15 cellular contexts compared by ENCODE assay signal in genomic region chr1:101150676-101151075, GRCh38.
DNase-seq lines count a peak whose midpoint lies in the region; ATAC-seq, FAIRE-seq and TF ChIP-seq lines count a peak whose summit lies in the region.
"Had no signal": no experiment of that assay in that cellular context is flagged by ENCODE, and none has a peak within 500 bp of the region (broad histone marks: within the 10 kb centered on the region; RNA-seq: fewer than 3 reads in every experiment).

No MANE protein-coding gene starts in this region.

- no peak overlapping the region for H2BK12ac ChIP-seq in H1 (ENCODE audit: low read depth, low read length)

- H2BK20ac ChIP-seq in H1 (ENCODE audit: low read length) = no peak overlapping the region

- H3K9me2 ChIP-seq in OCI-LY7 (ENCODE audit: insufficient read depth, low read length) = no peaks in the 10 kb centered on the region

- FAIRE-seq in GM19239 (lab: Jason Lieb, UNC) (peak; percentile 28), H1 (lab: Jason Lieb, UNC) (no peak)

- H3K36me3 ChIP-seq in OCI-LY7 (ENCODE audit: insufficient read depth, low read length) (no peaks in the 10 kb centered on the region), H1 (ENCODE audit: control insufficient read depth in 2 of 4, insufficient read depth in 4 of 4, low read length in 3 of 4) (no peaks in the 10 kb centered on the region), psoas muscle (ENCODE audit: insufficient read depth in 1 of 2, low read depth in 1 of 2) (no peaks in the 10 kb centered on the region), A673 (ENCODE audit: insufficient read depth, low read length, poor library complexity, severe bottlenecking) (no peaks in the 10 kb centered on the region)
- H3K36me3 ChIP-seq: ovary had no signal

- no peak overlapping the region for H3K27ac ChIP-seq in OCI-LY7 (ENCODE audit: low read depth, low read length, poor library complexity, severe bottlenecking)
- no peak overlapping the region for H3K27ac ChIP-seq in H1 (ENCODE audit: low read depth, low read length)
- H3K27ac ChIP-seq in psoas muscle = peak overlapping the region; percentile 3
- H3K27ac ChIP-seq in A673 (ENCODE audit: low read depth, low read length, poor library complexity, severe bottlenecking) = no peak overlapping the region
- H3K27ac ChIP-seq: ovary had no signal

- no peak overlapping the region for H2BK15ac ChIP-seq in H1 (ENCODE audit: low read length)

- H4K20me1 ChIP-seq in OCI-LY7 (ENCODE audit: insufficient read depth, low read length) = no peaks in the 10 kb centered on the region
- no peaks in the 10 kb centered on the region for H4K20me1 ChIP-seq in H1 (replicated peaks in 1 of 2; ENCODE audit: control insufficient read depth in 1 of 2, insufficient read depth in 2 of 2, low read length in 2 of 2)

- TF ChIP-seq CTCF in OCI-LY7 (conservative IDR thresholded peaks at IDR 0.05; ENCODE audit: low read length) = no peak
- TF ChIP-seq CTCF in H1 (IDR thresholded peaks at IDR 0.05; ENCODE audit: control extremely low read depth in 1 of 3, insufficient read depth in 1 of 3, low read depth in 1 of 3, low read length in 3 of 3) = no peak
- no peak for TF ChIP-seq CTCF in psoas muscle (IDR thresholded peaks at IDR 0.05)
- TF ChIP-seq CTCF in A673 (conservative IDR thresholded peaks at IDR 0.05; ENCODE audit: low read depth, low read length) = no peak

- no peak overlapping the region for H3K14ac ChIP-seq in H1 (ENCODE audit: insufficient read length)

- H3K27me3 ChIP-seq in H1 (replicated peaks in 1 of 4; ENCODE audit: control insufficient read depth in 3 of 4, extremely low read depth in 1 of 4, insufficient read depth in 3 of 4, low read length in 3 of 4) (no peaks in the 10 kb centered on the region), psoas muscle (ENCODE audit: insufficient read depth in 3 of 3, low read length in 2 of 3) (no peaks in the 10 kb centered on the region), A673 (replicated peaks; ENCODE audit: insufficient read depth, low read depth, low read length, poor library complexity) (no peaks in the 10 kb centered on the region)
- H3K27me3 ChIP-seq: ovary had no signal

- intact Hi-C loops in OCI-LY7 (cut with micrococcal nuclease; ENCODE audit: unreplicated experiment) = no loop called here
- intact Hi-C loops in psoas muscle (cut with DNase I) = no loop called here
- intact Hi-C loops in A673 (cut with micrococcal nuclease; ENCODE audit: unreplicated experiment) = no loop called here

- H3K9me3 ChIP-seq in OCI-LY7 (ENCODE audit: low read length) (no peaks in the 10 kb centered on the region), H1 (ENCODE audit: insufficient read depth in 2 of 2, low read depth in 1 of 2, low read length in 1 of 2) (no peaks in the 10 kb centered on the region), psoas muscle (no peaks in the 10 kb centered on the region), A673 (ENCODE audit: low read depth, low read length, poor library complexity, severe bottlenecking) (no peaks in the 10 kb centered on the region)
- H3K9me3 ChIP-seq: ovary had no signal

- H2AFZ ChIP-seq in OCI-LY7 (ENCODE audit: low read length) (peak overlapping the region; percentile 9; the same call in 1 of the 2 replicates), H1 (ENCODE audit: low read length) (no peak overlapping the region)

- H3K4me3 ChIP-seq in OCI-LY7 (ENCODE audit: low read depth, low read length, poor library complexity, severe bottlenecking) (no peak overlapping the region), H1 (ENCODE audit: extremely low read depth in 1 of 4, insufficient read depth in 2 of 4, low read depth in 3 of 4, low read length in 4 of 4) (no peak overlapping the region), psoas muscle (no peak overlapping the region), A673 (ENCODE audit: low read depth, low read length, poor library complexity, severe bottlenecking) (no peak overlapping the region)
- H3K4me3 ChIP-seq: ovary had no signal

- no peak overlapping the region for H3K4ac ChIP-seq in H1 (replicated peaks; ENCODE audit: insufficient read length, low read depth, low read length)

- H2AK5ac ChIP-seq in H1 (ENCODE audit: low read depth, low read length) = no peak overlapping the region

- H2BK120ac ChIP-seq in H1 (replicated peaks; ENCODE audit: low read depth, low read length) = no peak overlapping the region

- no peak for TF ChIP-seq EP300 in H1 (IDR thresholded peaks at IDR 0.05; ENCODE audit: borderline replicate concordance in 1 of 2, low read depth in 2 of 2, low read length in 2 of 2)

- BruUV-seq in OCI-LY7 (replicated peaks; lab: Mats Ljungman, UMichigan) (no TSS peak), A673 (replicated peaks; lab: Mats Ljungman, UMichigan) (no TSS peak)

- H4K8ac ChIP-seq in H1 (ENCODE audit: extremely low read depth, insufficient read depth, low read length) = no peak overlapping the region

- in situ Hi-C loops in ACHN (cut with HindIII; ENCODE audit: low pct_ligation_motif_present, low pct_unique_long_range_greater_than_20kb, low sequenced_read_pairs) = no loop called here

- H4K5ac ChIP-seq in H1 (ENCODE audit: insufficient read length, low read depth, low read length) = no peak overlapping the region

- no peaks in the 10 kb centered on the region for H3K23me2 ChIP-seq in H1 (ENCODE audit: low read depth, low read length)

- H3K18ac ChIP-seq in H1 (ENCODE audit: extremely low read depth, low read length) = no peak overlapping the region

- H3K9ac ChIP-seq in H1 (replicated peaks in 1 of 4; ENCODE audit: extremely low read depth in 1 of 4, low read depth in 3 of 4, low read length in 3 of 4) = peak overlapping the region in 1 of 4 experiments; percentile 34; a peak in 1 of 7 replicates

- POLR2A ChIA-PET in OCI-LY7 (lab: Charles Lee) = no interaction called here
- POLR2A ChIA-PET in H1 (lab: Charles Lee; ENCODE audit: partially characterized antibody) = no interaction called here
- POLR2A ChIA-PET in A673 (lab: Charles Lee; ENCODE audit: low non-redundant PET) = no interaction called here

- H3K79me1 ChIP-seq in H1 (ENCODE audit: low read depth, low read length) = no peaks in the 10 kb centered on the region

- H3K79me2 ChIP-seq in OCI-LY7 (ENCODE audit: insufficient read depth, low read depth, low read length) (no peaks in the 10 kb centered on the region), H1 (ENCODE audit: control insufficient read depth in 1 of 2, insufficient read depth in 2 of 2, low read length in 2 of 2) (no peaks in the 10 kb centered on the region)

- TF ChIP-seq RAD21 in H1 (IDR thresholded peaks at IDR 0.05 in 1 of 2, conservative IDR thresholded peaks at IDR 0.05 in 1 of 2; ENCODE audit: low read depth in 2 of 2, low read length in 2 of 2) = no peak

- ATAC-seq in psoas muscle (no peak), HG03439 (IDR thresholded peaks at IDR 0.05; ENCODE audit: unreplicated experiment) (no peak)
- ATAC-seq: activated CD4-positive, CD25-positive, alpha-beta regulatory T cell treated with anti-CD3 and anti-CD28 coated beads, Interleukin-2, amount 50 U/mL, for 24 hours; activated naive CD4-positive, alpha-beta T cell treated with anti-CD3 and anti-CD28 coated beads, Interleukin-2, amount 50 U/mL, for 72 hours had no signal

- H2BK5ac ChIP-seq in H1 (ENCODE audit: low read depth, low read length) = no peak overlapping the region

- 86 to 100% methylated on average over 1 to 5 of the region's 5 CpGs for WGBS in H1 (ENCODE audit: extremely low coverage in 1 of 2, insufficient coverage in 1 of 2, insufficient read length in 1 of 2, insufficient replicate concordance in 2 of 2, low coverage in 1 of 2, low lambda C conversion rate in 2 of 2, missing lambda C conversion rate in 1 of 2), 2 experiments
- WGBS in psoas muscle, 3 donors = 71 to 78% (median 77%) methylated on average over 5 of the region's 5 CpGs

- no peak overlapping the region for H3K23ac ChIP-seq in H1 (ENCODE audit: insufficient read length)

- H3K4me1 ChIP-seq in OCI-LY7 (ENCODE audit: insufficient read depth, low read length, poor library complexity, severe bottlenecking) (no peaks in the 10 kb centered on the region), H1 (replicated peaks in 1 of 4; ENCODE audit: control insufficient read depth in 3 of 4, insufficient read depth in 4 of 4, low read length in 3 of 4) (no peaks in the 10 kb centered on the region), psoas muscle (no peaks in the 10 kb centered on the region), A673 (ENCODE audit: insufficient read depth, low read length, poor library complexity, severe bottlenecking) (peaks cover 23% of the 10 kb centered on the region)

- H3K4me2 ChIP-seq in OCI-LY7 (ENCODE audit: low read length) (no peak overlapping the region), H1 (ENCODE audit: insufficient read depth in 1 of 2, low read depth in 2 of 2, low read length in 2 of 2) (no peak overlapping the region)

- DNase-seq in GM19239 (ENCODE audit: insufficient read length, low spot score) (no peak), OCI-LY7 (ENCODE audit: low spot score) (no peak), H1 (ENCODE audit: low read depth in 1 of 2, low spot score in 2 of 2) (no peak), psoas muscle (no peak), ACHN (no peak), A673 (ENCODE audit: low spot score) (no peak), SKM-1 treated with dmso at 0.1 percent for 144 hours (lab: John Stamatoyannopoulos, UW; ENCODE audit: unreplicated experiment) (no peak)
- DNase-seq: activated CD8-positive, alpha-beta memory T cell treated with anti-CD3 and anti-CD28 coated beads, Interleukin-2, amount 50 U/mL, for 48 hours; NCI-H1105 treated with DMSO at 0.1 percent for 48 hours; NCI-H345; ovary; stimulated activated CD4-positive, alpha-beta T cell treated with anti-CD3 and anti-CD28 coated beads, Interleukin-15, amount 100 ng/mL, for 24 hours had no signal

- H3K56ac ChIP-seq in H1 (replicated peaks; ENCODE audit: insufficient read length, low read depth, low read length) = no peak overlapping the region

- CTCF ChIA-PET in OCI-LY7 (lab: Charles Lee; ENCODE audit: unreplicated experiment) = no interaction called here
- CTCF ChIA-PET in H1 (lab: Charles Lee; ENCODE audit: partially characterized antibody) = interaction anchor here (1.4 to 2.6 kb wide), 2 partner anchors 14 to 88 kb away, joined by 3 to 7 read pairs; no protein-coding TSS in a partner anchor
- CTCF ChIA-PET in A673 (lab: Charles Lee) = no interaction called here

- H4K91ac ChIP-seq in H1 (replicated peaks; ENCODE audit: insufficient read length, low read length) = no peak overlapping the region

- no peak for TF ChIP-seq POLR2A in H1 (IDR thresholded peaks at IDR 0.05; ENCODE audit: control extremely low read depth in 1 of 2, low read depth in 2 of 2, low read length in 2 of 2)

TF ChIP-seq in H1, 55 proteins besides CTCF, POLR2A, EP300 and RAD21:
- peak; percentile 89 for TF ChIP-seq CEBPB (IDR thresholded peaks at IDR 0.05; ENCODE audit: low read depth, low read length)
- TF ChIP-seq TAF1 (IDR thresholded peaks at IDR 0.05; ENCODE audit: low read depth, low read length) = no peak
TF ChIP-seq in H1: peak in this region for 1.
